8 cellular contexts compared by ENCODE assay signal in the genomic region with DNA sequence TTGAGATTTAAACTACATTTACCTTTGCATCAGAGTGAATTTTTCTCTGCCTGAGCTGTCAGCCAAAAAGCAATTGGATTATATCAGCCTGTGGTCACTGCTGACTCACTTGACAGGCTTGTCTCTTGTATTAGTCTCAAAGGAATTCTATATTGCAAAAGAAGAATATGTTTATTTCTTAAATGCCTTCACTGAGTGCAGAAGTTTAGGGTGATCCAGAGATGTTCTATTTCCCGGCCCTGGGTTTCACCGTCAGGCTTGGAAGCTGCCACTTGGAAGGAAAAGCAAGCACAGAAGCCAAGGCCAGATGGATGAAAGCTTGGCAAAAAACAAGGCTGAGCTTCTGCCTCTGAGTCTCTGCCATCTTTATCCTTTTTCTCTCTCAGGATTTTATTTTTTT.
DNase-seq lines count a peak whose midpoint lies in the region; ATAC-seq, FAIRE-seq and TF ChIP-seq lines count a peak whose summit lies in the region.

No MANE protein-coding gene starts in this region.

- ATAC-seq in CD4-positive, alpha-beta T cell (ENCODE audit: poor library complexity): no peak
- ATAC-seq in GM21723 (IDR thresholded peaks at IDR 0.05; ENCODE audit: unreplicated experiment) (no peak), GM18519 (IDR thresholded peaks at IDR 0.05; ENCODE audit: low FRiP score, unreplicated experiment) (no peak)

- H3K4me3 Mint-ChIP-seq in CD4-positive, alpha-beta T cell: no peak overlapping the region
- H3K4me3 Mint-ChIP-seq in osteocyte (ENCODE audit: unreplicated experiment): no peak overlapping the region

- DNase-seq in CD4-positive, alpha-beta T cell: no peak
- peak; percentile 78 for DNase-seq in RKO (ENCODE audit: low spot score)
- DNase-seq in fibroblast of mammary gland (ENCODE audit: low read depth): peak; percentile 95
- no peak for DNase-seq in osteocyte (ENCODE audit: extremely low spot score, unreplicated experiment)
- DNase-seq in activated T-cell treated with anti-CD3 and anti-CD28 coated beads, Interleukin-2, amount 50 U/mL, for 48 hours: no peak
- DNase-seq in kidney: no peak

- CTCF ChIA-PET in CD4-positive, alpha-beta T cell (lab: Charles Lee): interaction anchor here (1.2 to 1.4 kb wide), 2 partner anchors 81 to 186 kb away, joined by 5 read pairs; no protein-coding TSS in a partner anchor

- POLR2A ChIA-PET in CD4-positive, alpha-beta T cell (lab: Charles Lee): interaction anchor here (1.6 to 2.3 kb wide), 2 partner anchors 10 to 97 kb away, joined by 8 to 13 read pairs; no protein-coding TSS in a partner anchor

- no peaks in the 10 kb centered on the region for H3K27me3 ChIP-seq in CD4-positive, alpha-beta T cell (ENCODE audit: control insufficient read depth, insufficient read depth, low read length)

- H3K27ac ChIP-seq in CD4-positive, alpha-beta T cell (ENCODE audit: low read depth, low read length): no peak overlapping the region
- H3K27ac ChIP-seq in kidney (ENCODE audit: low read depth in 2 of 2, low read length in 2 of 2): no peak overlapping the region

- no peaks in the 10 kb centered on the region for H3K9me3 Mint-ChIP-seq in CD4-positive, alpha-beta T cell
- no peaks in the 10 kb centered on the region for H3K9me3 Mint-ChIP-seq in osteocyte (ENCODE audit: unreplicated experiment)

- H3K9me3 ChIP-seq in CD4-positive, alpha-beta T cell (ENCODE audit: control insufficient read depth, low read length): no peaks in the 10 kb centered on the region
- H3K9me3 ChIP-seq in kidney (ENCODE audit: control insufficient read depth in 1 of 2, low read length in 2 of 2): no peaks in the 10 kb centered on the region

- intact Hi-C loops in CD4-positive, alpha-beta T cell (cut with DNase I, micrococcal nuclease): loop anchor here in 1 of 2 experiments (5.0 kb wide), 2 partner anchors 39 to 46 kb away; no protein-coding TSS in a partner anchor
- intact Hi-C loops in kidney (cut with DNase I): no loop called here

- H3K4me3 ChIP-seq in fibroblast of mammary gland (ENCODE audit: control insufficient read depth, low read depth, low read length) (no peak overlapping the region), kidney (ENCODE audit: low read length in 2 of 2) (no peak overlapping the region)

- TF ChIP-seq CTCF in CD4-positive, alpha-beta T cell (IDR thresholded peaks at IDR 0.05): no peak
- no peak for TF ChIP-seq CTCF in fibroblast of mammary gland (conservative IDR thresholded peaks at IDR 0.05; ENCODE audit: control insufficient read depth, insufficient read depth, low read depth, low read length)
- TF ChIP-seq CTCF in osteocyte (IDR thresholded peaks at IDR 0.05): no peak
- no peak for TF ChIP-seq CTCF in kidney (IDR thresholded peaks at IDR 0.05; ENCODE audit: borderline replicate concordance, extremely low read depth, insufficient read depth)

- H3K4me1 Mint-ChIP-seq in CD4-positive, alpha-beta T cell (ENCODE audit: low read depth): peaks cover 25% of the 10 kb centered on the region
- peaks cover 39% of the 10 kb centered on the region for H3K4me1 Mint-ChIP-seq in osteocyte (ENCODE audit: unreplicated experiment)

- no peaks in the 10 kb centered on the region for H3K27me3 Mint-ChIP-seq in CD4-positive, alpha-beta T cell
- no peaks in the 10 kb centered on the region for H3K27me3 Mint-ChIP-seq in osteocyte (ENCODE audit: unreplicated experiment)

- H3K9ac ChIP-seq in kidney (ENCODE audit: low read length in 2 of 2): no peak overlapping the region

- no peaks in the 10 kb centered on the region for H3K36me3 Mint-ChIP-seq in CD4-positive, alpha-beta T cell (ENCODE audit: low read depth)
- H3K36me3 Mint-ChIP-seq in osteocyte (ENCODE audit: unreplicated experiment): peaks cover 21% of the 10 kb centered on the region

- peak overlapping the region; percentile 86 for H3K27ac Mint-ChIP-seq in CD4-positive, alpha-beta T cell
- peak overlapping the region; percentile 89 for H3K27ac Mint-ChIP-seq in osteocyte (ENCODE audit: unreplicated experiment)

- no peak for FAIRE-seq in kidney (lab: Jason Lieb, UNC)

- no peaks in the 10 kb centered on the region for H3K4me1 ChIP-seq in kidney (ENCODE audit: control insufficient read depth in 1 of 2, insufficient read depth in 1 of 2, low read depth in 1 of 2, low read length in 2 of 2)

- H3K36me3 ChIP-seq in kidney (ENCODE audit: control insufficient read depth in 1 of 2, insufficient read depth in 2 of 2, low read length in 2 of 2): peaks cover 0 to 2% of the 10 kb centered on the region in 2 donors

Comparison
In these comparisons a context has a peak if more than half of its experiments do, and no peak if none do; other contexts are left out.
1. DNase-seq: peak in RKO (single experiment) and fibroblast of mammary gland (single experiment); none in CD4-positive, alpha-beta T cell (0 of 10), osteocyte (single experiment), activated T-cell treated with anti-CD3 and anti-CD28 coated beads, Interleukin-2, amount 50 U/mL, for 48 hours (0 of 2) and kidney (single experiment).